In genomic region chr10:101008823-101009423, GRCh38 we compare ENCODE assay signal across 1 cellular context.
A peak's percentile ranks its signal among the peaks of the same experiment; 100 is the strongest.
TF ChIP-seq lines count a peak whose summit lies in the region.

No MANE protein-coding gene starts in this region.

TF ChIP-seq in HepG2, 621 proteins besides CTCF, POLR2A, EP300 and RAD21 (continued from another document and continues in another):
- TF ChIP-seq ZNF276 (CRISPR knock-in tag; IDR thresholded peaks at IDR 0.05; ENCODE audit: low read depth) (no peak), ZNF274 (CRISPR knock-in tag; IDR thresholded peaks at IDR 0.05) (0 out of 2 replicates have a peak, but pooled peaks have one; percentile 15), HINFP (CRISPR knock-in tag; IDR thresholded peaks at IDR 0.05; ENCODE audit: low read depth) (no peak), ZNF33A (CRISPR knock-in tag; IDR thresholded peaks at IDR 0.05; ENCODE audit: borderline replicate concordance) (no peak), HNF4G (IDR thresholded peaks at IDR 0.05; ENCODE audit: borderline replicate concordance, low read depth, low read length) (peak; percentile 8; the same call in 1 of the 2 replicates), HNF4G (CRISPR knock-in tag; IDR thresholded peaks at IDR 0.05; ENCODE audit: borderline replicate concordance, low read depth) (no peak), ZNF670 (CRISPR knock-in tag; IDR thresholded peaks at IDR 0.05; ENCODE audit: borderline replicate concordance) (no peak), ZNF781 (CRISPR knock-in tag; IDR thresholded peaks at IDR 0.05; ENCODE audit: borderline replicate concordance, not compliant biosample characterization) (no peak), ZGPAT (CRISPR knock-in tag; IDR thresholded peaks at IDR 0.05) (no peak), RXRA (CRISPR knock-in tag; IDR thresholded peaks at IDR 0.05) (peak; percentile 89), ZNF768 (CRISPR knock-in tag; IDR thresholded peaks at IDR 0.05) (no peak), CEBPG (CRISPR knock-in tag; IDR thresholded peaks at IDR 0.05) (0 out of 2 replicates have a peak, but pooled peaks have one; percentile 16), NFE2L1 (CRISPR knock-in tag; IDR thresholded peaks at IDR 0.05; ENCODE audit: borderline replicate concordance) (no peak), HCFC1 (IDR thresholded peaks at IDR 0.05; ENCODE audit: low read depth, low read length) (no peak), LCORL (IDR thresholded peaks at IDR 0.05) (no peak), LCORL (CRISPR knock-in tag; IDR thresholded peaks at IDR 0.05) (no peak), ZNF704 (CRISPR knock-in tag; IDR thresholded peaks at IDR 0.05; ENCODE audit: borderline replicate concordance) (no peak), TCF7 (IDR thresholded peaks at IDR 0.05; ENCODE audit: low read depth) (no peak), HNRNPK (IDR thresholded peaks at IDR 0.05; ENCODE audit: low read depth, low read length, poor library complexity, severe bottlenecking) (no peak), SAP130 (CRISPR knock-in tag; IDR thresholded peaks at IDR 0.05; ENCODE audit: low read depth) (peak; percentile 68), ZNF75D (CRISPR knock-in tag; IDR thresholded peaks at IDR 0.05; ENCODE audit: borderline replicate concordance) (no peak), SOX5 (CRISPR knock-in tag; IDR thresholded peaks at IDR 0.05; ENCODE audit: borderline replicate concordance) (peak; percentile 90; the same call in 1 of the 2 replicates), NCOA5 (CRISPR knock-in tag; IDR thresholded peaks at IDR 0.05) (no peak), HOXA3 (CRISPR knock-in tag; IDR thresholded peaks at IDR 0.05) (peak; percentile 50), CCDC6 (CRISPR knock-in tag; IDR thresholded peaks at IDR 0.05) (0 out of 2 replicates have a peak, but pooled peaks have one; percentile 22), NR2F6 (IDR thresholded peaks at IDR 0.05) (no peak), NR2F6 (CRISPR knock-in tag; IDR thresholded peaks at IDR 0.05) (0 out of 2 replicates have a peak, but pooled peaks have one; percentile 44), ZNF614 (CRISPR knock-in tag; IDR thresholded peaks at IDR 0.05; ENCODE audit: borderline replicate concordance) (peak; percentile 34; the same call in 1 of the 2 replicates), U2AF2 (IDR thresholded peaks at IDR 0.05; ENCODE audit: low read depth, low read length) (no peak), SKI (IDR thresholded peaks at IDR 0.05; ENCODE audit: partially characterized antibody) (no peak), ZUFSP (CRISPR knock-in tag; IDR thresholded peaks at IDR 0.05; ENCODE audit: borderline replicate concordance) (no peak), CREB3 (CRISPR knock-in tag; IDR thresholded peaks at IDR 0.05) (no peak), NCOA2 (CRISPR knock-in tag; IDR thresholded peaks at IDR 0.05) (peak; percentile 59), ZNF546 (CRISPR knock-in tag; conservative IDR thresholded peaks at IDR 0.05) (no peak), SP1 (IDR thresholded peaks at IDR 0.05) (no peak), SP1 (CRISPR knock-in tag; IDR thresholded peaks at IDR 0.05) (no peak), MBD4 (IDR thresholded peaks at IDR 0.05; ENCODE audit: borderline replicate concordance, low read length) (no peak), SAFB2 (CRISPR knock-in tag; IDR thresholded peaks at IDR 0.05; ENCODE audit: borderline replicate concordance, low read depth) (no peak), TOPORS (CRISPR knock-in tag; IDR thresholded peaks at IDR 0.05) (no peak), MLLT10 (CRISPR knock-in tag; IDR thresholded peaks at IDR 0.05) (no peak), TBX3 (IDR thresholded peaks at IDR 0.05; ENCODE audit: borderline replicate concordance) (peak; percentile 51; the same call in 1 of the 2 replicates), ETS1 (CRISPR knock-in tag; IDR thresholded peaks at IDR 0.05) (no peak), RCOR2 (CRISPR knock-in tag; IDR thresholded peaks at IDR 0.05) (peak; percentile 47; the same call in 1 of the 2 replicates), RERE (CRISPR knock-in tag; IDR thresholded peaks at IDR 0.05; ENCODE audit: low read depth) (no peak), TP53 (CRISPR knock-in tag; conservative IDR thresholded peaks at IDR 0.05) (no peak), GATAD2A (CRISPR knock-in tag; IDR thresholded peaks at IDR 0.05) (peak; percentile 51), AFF4 (CRISPR knock-in tag; IDR thresholded peaks at IDR 0.05) (no peak), SOX13 (IDR thresholded peaks at IDR 0.05) (peak; percentile 76), SOX13 (CRISPR knock-in tag; conservative IDR thresholded peaks at IDR 0.05 in 1 of 2, IDR thresholded peaks at IDR 0.05 in 1 of 2) (peak in 1 of 2 experiments; percentile 97; a peak in 2 of 4 replicates)
